8 cellular contexts compared by ENCODE assay signal in genomic region chr1:151048645-151049032, GRCh38. TPM values are rescaled to one million over a fixed set of nuclear protein-coding genes. Genes with fewer than 3 reads are reported as not detected.
A peak's percentile ranks its signal among the peaks of the same experiment; 100 is the strongest.
DNase-seq lines count a peak whose midpoint lies in the region; ATAC-seq, FAIRE-seq and TF ChIP-seq lines count a peak whose summit lies in the region.

No MANE protein-coding gene starts in this region.

- no peaks in the 10 kb centered on the region for H3K9me3 ChIP-seq in HUES48 (ENCODE audit: control insufficient read depth, insufficient read depth, low read length)
- no peaks in the 10 kb centered on the region for H3K9me3 ChIP-seq in mucosa of stomach (ENCODE audit: control insufficient read depth, low read length)

- FAIRE-seq in GM12891 (lab: Jason Lieb, UNC), result no peak

- TF ChIP-seq CTCF in AG04449 (IDR thresholded peaks at IDR 0.05; ENCODE audit: insufficient read depth, low read length, missing control alignments) (no peak), cardiac fibroblast (IDR thresholded peaks at IDR 0.05; ENCODE audit: low read depth, low read length) (no peak), foreskin keratinocyte (conservative IDR thresholded peaks at IDR 0.05) (no peak)

- no peak for ATAC-seq in foreskin keratinocyte

- no peak overlapping the region for H3K27ac ChIP-seq in HUES48 (ENCODE audit: low read depth, low read length)
- no peak overlapping the region for H3K27ac ChIP-seq in foreskin keratinocyte

- H3K4me1 ChIP-seq in HUES48 (ENCODE audit: control insufficient read depth, insufficient read depth, low read length), result no peaks in the 10 kb centered on the region; the same call in 1 of the 2 replicates
- peaks cover 20% of the 10 kb centered on the region for H3K4me1 ChIP-seq in mucosa of stomach (ENCODE audit: control insufficient read depth, insufficient read depth, low read length)
- H3K4me1 ChIP-seq in foreskin keratinocyte, result peaks cover 4% of the 10 kb centered on the region

- no peak overlapping the region for H3K9ac ChIP-seq in HUES48 (ENCODE audit: low read depth, low read length)
- peak overlapping the region; percentile 92 for H3K9ac ChIP-seq in mucosa of stomach (ENCODE audit: low read length)

- CTCF ChIA-PET in AG04449 (lab: Yijun Ruan, JAX), result interaction anchor here (0.6 to 3.8 kb wide), 11 partner anchors 11 to 108 kb away, joined by 3 to 26 read pairs (median 3); partner anchors contain the start of genes CDC42SE1, GABPB2, MLLT11 and TNFAIP8L2

- H3K27me3 ChIP-seq in HUES48 (ENCODE audit: control insufficient read depth, insufficient read depth, low read length) (no peaks in the 10 kb centered on the region), mucosa of stomach (ENCODE audit: control insufficient read depth, insufficient read depth, low read length) (no peaks in the 10 kb centered on the region), foreskin keratinocyte (no peaks in the 10 kb centered on the region)

- H3K4me3 ChIP-seq in AG04449 (ENCODE audit: low read depth, low read length) (peak overlapping the region; percentile 74), HUES48 (ENCODE audit: low read depth, low read length) (peak overlapping the region; percentile 86), cardiac fibroblast (replicated peaks in 1 of 2; ENCODE audit: low read depth in 2 of 2, low read length in 2 of 2) (peak overlapping the region; percentile 65 to 73), mucosa of stomach (ENCODE audit: low read length) (peak overlapping the region; percentile 86)

- no peak; the same call in 1 of the 2 replicates for TF ChIP-seq POLR2A in GM12891 (IDR thresholded peaks at IDR 0.05; ENCODE audit: low read depth, low read length)

- POLR2A ChIA-PET in AG04449 (lab: Yijun Ruan, JAX), result interaction anchor here (0.9 to 5.5 kb wide), 3 partner anchors 11 to 42 kb away, joined by 3 to 56 read pairs (median 4); partner anchors contain the start of genes CDC42SE1, MINDY1 and MLLT11

- DNase-seq in AG04449 (ENCODE audit: low read depth, low spot score) (no peak), cardiac fibroblast (ENCODE audit: low read depth in 2 of 2) (no peak), GM12891 (ENCODE audit: insufficient read length, low spot score) (no peak), NCI-H2029 treated with DMSO at 0.1 percent for 48 hours (lab: John Stamatoyannopoulos, UW) (no peak), foreskin keratinocyte (no peak)
- DNase-seq in central memory CD4-positive, alpha-beta T cell, result no peak

- peaks cover 36% of the 10 kb centered on the region for H3K36me3 ChIP-seq in HUES48 (ENCODE audit: control insufficient read depth, insufficient read depth, low read length)
- H3K36me3 ChIP-seq in mucosa of stomach (ENCODE audit: control insufficient read depth, insufficient read depth, low read length), result no peaks in the 10 kb centered on the region

TF ChIP-seq in GM12891, 5 proteins besides CTCF, POLR2A, EP300 and RAD21:
- TF ChIP-seq PAX5 (IDR thresholded peaks at IDR 0.05; ENCODE audit: insufficient read depth, low read length, severe bottlenecking), result no peak

RNA-seq across cellular contexts. Expression of gene C1orf56, which starts 1.1 kb away (rescaled TPM):
- polyA plus RNA-seq in GM12891 (2012; ENCODE audit: low read depth, missing spikeins), result 1.2 TPM
- total RNA-seq in foreskin keratinocyte, result 1.3 TPM in 2 replicates
- polyA plus RNA-seq in foreskin keratinocyte, result 1.6 and 1.7 TPM in 2 replicates

RNA-seq across cellular contexts. Expression of gene CDC42SE1, which starts 10.8 kb away (rescaled TPM):
- polyA plus RNA-seq in GM12891 (2012; ENCODE audit: low read depth, missing spikeins), result 51.2 TPM
- 107 and 114 TPM in 2 replicates for total RNA-seq in foreskin keratinocyte
- polyA plus RNA-seq in foreskin keratinocyte, result 56.0 and 62.1 TPM in 2 replicates

RNA-seq across cellular contexts. Expression of gene MLLT11, which starts 11.6 kb away (rescaled TPM):
- polyA plus RNA-seq in GM12891 (2012; ENCODE audit: low read depth, missing spikeins), result 4.5 TPM
- total RNA-seq in foreskin keratinocyte, result 5.8 and 7.8 TPM in 2 replicates
- polyA plus RNA-seq in foreskin keratinocyte, result 7.0 and 8.4 TPM in 2 replicates

RNA-seq across cellular contexts. Expression of gene BNIPL, which starts 12.3 kb away (rescaled TPM):
- 0.31 TPM for polyA plus RNA-seq in GM12891 (2012; ENCODE audit: low read depth, missing spikeins)
- 0.54 and 0.60 TPM in 2 replicates for total RNA-seq in foreskin keratinocyte
- 0.40 and 0.46 TPM in 2 replicates for polyA plus RNA-seq in foreskin keratinocyte

RNA-seq across cellular contexts. Expression of gene GABPB2, which starts 21.9 kb away (rescaled TPM):
- polyA plus RNA-seq in GM12891 (2012; ENCODE audit: low read depth, missing spikeins), result 3.6 TPM
- total RNA-seq in foreskin keratinocyte, result 10.9 and 12.0 TPM in 2 replicates
- 4.1 and 4.9 TPM in 2 replicates for polyA plus RNA-seq in foreskin keratinocyte
